Comparison of ENCODE assay signal across 12 cellular contexts in genomic region chr9:131429121-131430012, GRCh38. TPM values are rescaled to one million over a fixed set of nuclear protein-coding genes. Genes with fewer than 3 reads are reported as not detected.
A peak's percentile ranks its signal among the peaks of the same experiment; 100 is the strongest.
DNase-seq lines count a peak whose midpoint lies in the region; ATAC-seq and TF ChIP-seq lines count a peak whose summit lies in the region.
"Had no signal": no experiment of that assay in that cellular context is flagged by ENCODE, and none has a peak within 500 bp of the region (broad histone marks: within the 10 kb centered on the region; RNA-seq: fewer than 3 reads in every experiment).

No MANE protein-coding gene starts in this region.

- CTCF ChIA-PET in RWPE1 (lab: Yijun Ruan, JAX) = interaction anchor here (1.7 kb wide), 1 partner anchor 79 kb away, joined by 6 read pairs; no protein-coding TSS in a partner anchor
- CTCF ChIA-PET in activated CD4-positive, alpha-beta memory T cell treated with anti-CD3 and anti-CD28 coated beads, Interleukin-2, amount 10 ng/mL, durations not matched to agents 7 days and 5 days (lab: Charles Lee) = interaction anchor here (0.6 to 1.0 kb wide), 2 partner anchors 9 to 112 kb away, joined by 3 read pairs; no protein-coding TSS in a partner anchor

- TF ChIP-seq POLR2A in spleen (IDR thresholded peaks at IDR 0.05) (no peak), GM18505 (IDR thresholded peaks at IDR 0.05; ENCODE audit: borderline replicate concordance, extremely low read depth, insufficient read depth, insufficient read length) (no peak)

- no peaks in the 10 kb centered on the region for H3K27me3 Mint-ChIP-seq in activated CD4-positive, alpha-beta memory T cell treated with anti-CD3 and anti-CD28 coated beads, Interleukin-2, amount 10 ng/mL, durations not matched to agents 7 days and 5 days

- H3K4me1 ChIP-seq in spleen = peaks cover 2 to 71% (median 34%) of the 10 kb centered on the region in 6 donors

- TF ChIP-seq CTCF in RWPE1 (conservative IDR thresholded peaks at IDR 0.05; ENCODE audit: low read depth) (no peak), spleen (IDR thresholded peaks at IDR 0.05 in 8 of 11, conservative IDR thresholded peaks at IDR 0.05 in 3 of 11) (no peak)

- no peaks in the 10 kb centered on the region for H3K9me3 ChIP-seq in spleen

- H3K4me3 Mint-ChIP-seq in activated CD4-positive, alpha-beta memory T cell treated with anti-CD3 and anti-CD28 coated beads, Interleukin-2, amount 10 ng/mL, durations not matched to agents 7 days and 5 days = no peak overlapping the region

- peaks cover 29% of the 10 kb centered on the region for H3K4me1 Mint-ChIP-seq in activated CD4-positive, alpha-beta memory T cell treated with anti-CD3 and anti-CD28 coated beads, Interleukin-2, amount 10 ng/mL, durations not matched to agents 7 days and 5 days

- H3K36me3 ChIP-seq in spleen = peaks cover 0 to 59% (median 29%) of the 10 kb centered on the region in 6 donors

- no peak overlapping the region for H3K4me3 ChIP-seq in spleen

- POLR2A ChIA-PET in RWPE1 (lab: Yijun Ruan, JAX; ENCODE audit: low non-redundant PET) = no interaction called here
- POLR2A ChIA-PET in activated CD4-positive, alpha-beta memory T cell treated with anti-CD3 and anti-CD28 coated beads, Interleukin-2, amount 10 ng/mL, durations not matched to agents 7 days and 5 days (lab: Charles Lee) = interaction anchor here (0.5 to 1.4 kb wide), 3 partner anchors 10 to 49 kb away, joined by 3 to 4 read pairs (median 4); no protein-coding TSS in a partner anchor

- H3K36me3 Mint-ChIP-seq in activated CD4-positive, alpha-beta memory T cell treated with anti-CD3 and anti-CD28 coated beads, Interleukin-2, amount 10 ng/mL, durations not matched to agents 7 days and 5 days (ENCODE audit: low read depth) = peaks cover 46% of the 10 kb centered on the region

- intact Hi-C loops in spleen (cut with DNase I; ENCODE audit: low total_unique reads) = no loop called here

- H3K27ac ChIP-seq in RWPE1 = peak overlapping the region; percentile 45
- H3K27ac ChIP-seq in spleen = peak overlapping the region in 1 of 8 donors; percentile 5

- no peaks in the 10 kb centered on the region for H3K9me3 Mint-ChIP-seq in activated CD4-positive, alpha-beta memory T cell treated with anti-CD3 and anti-CD28 coated beads, Interleukin-2, amount 10 ng/mL, durations not matched to agents 7 days and 5 days

- ATAC-seq in HG02981 (IDR thresholded peaks at IDR 0.05; ENCODE audit: unreplicated experiment) (no peak), GM18505 (IDR thresholded peaks at IDR 0.05; ENCODE audit: unreplicated experiment) (no peak)

- peak; percentile 16 for DNase-seq in activated effector memory CD4-positive, alpha-beta T cell treated with anti-CD3 and anti-CD28 coated beads, Interleukin-2, amount 50 U/mL, for 16 hours
- DNase-seq in activated effector memory CD4-positive, alpha-beta T cell treated with Interleukin-2 at 50 U/mL for 16 hours = no peak
- DNase-seq in RWPE1 (ENCODE audit: low spot score) = no peak
- DNase-seq in fibroblast of peridontal ligament (ENCODE audit: extremely low read depth) = peak; percentile 17
- peak; percentile 19 for DNase-seq in spleen
- DNase-seq in activated CD4-positive, alpha-beta memory T cell treated with anti-CD3 and anti-CD28 coated beads, Interleukin-2, amount 10 ng/mL, durations not matched to agents 7 days and 5 days = no peak
- DNase-seq: activated CD4-positive, alpha-beta T cell treated with anti-CD3 and anti-CD28 coated beads, Interleukin-2, amount 50 U/mL, for 1 hour; amniotic stem cell; KBM-7; NCI-H187 had no signal

- no peak overlapping the region for H3K27ac Mint-ChIP-seq in activated CD4-positive, alpha-beta memory T cell treated with anti-CD3 and anti-CD28 coated beads, Interleukin-2, amount 10 ng/mL, durations not matched to agents 7 days and 5 days

- H3K27me3 ChIP-seq in spleen (replicated peaks in 1 of 7) = no peaks in the 10 kb centered on the region

- 77 to 91% (median 85%) methylated on average over 10 of the region's 10 CpGs for WGBS in spleen, 5 donors

RNA-seq across cellular contexts. Expression of gene PRRC2B, which starts 35.5 kb away (rescaled TPM):
- total RNA-seq in spleen = 100 to 1,000 TPM; 136 to 235 (median 186) TPM
- 10 to 100 TPM; 23.3 to 63.1 (median 31.4) TPM for polyA plus RNA-seq in spleen
- 100 to 1,000 TPM; 178 to 190 TPM for total RNA-seq in activated CD4-positive, alpha-beta memory T cell treated with anti-CD3 and anti-CD28 coated beads, Interleukin-2, amount 10 ng/mL, durations not matched to agents 7 days and 5 days

Comparison
In these comparisons a context has a peak if more than half of its experiments do, and no peak if none do; other contexts are left out.
1. DNase-seq: peak in activated effector memory CD4-positive, alpha-beta T cell treated with anti-CD3 and anti-CD28 coated beads, Interleukin-2, amount 50 U/mL, for 16 hours (single experiment), fibroblast of peridontal ligament (single experiment) and spleen (single experiment); none in activated effector memory CD4-positive, alpha-beta T cell treated with Interleukin-2 at 50 U/mL for 16 hours (single experiment), RWPE1 (single experiment) and activated CD4-positive, alpha-beta memory T cell treated with anti-CD3 and anti-CD28 coated beads, Interleukin-2, amount 10 ng/mL, durations not matched to agents 7 days and 5 days (single experiment).